Comparison of ENCODE assay signal across 29 cellular contexts in genomic region chr1:57215175-57215574, GRCh38.
A peak's percentile ranks its signal among the peaks of the same experiment; 100 is the strongest.
DNase-seq lines count a peak whose midpoint lies in the region; ATAC-seq lines count a peak whose summit lies in the region.
"Had no signal": no experiment of that assay in that cellular context is flagged by ENCODE, and none has a peak within 500 bp of the region (broad histone marks: within the 10 kb centered on the region; RNA-seq: fewer than 3 reads in every experiment).

No MANE protein-coding gene starts in this region.

- H3K9me3 Mint-ChIP-seq in CD8-positive, alpha-beta memory T cell, result peaks cover 0 to 5% (median 0%) of the 10 kb centered on the region in 5 donors
- H3K9me3 Mint-ChIP-seq: IgD-negative memory B cell, T-cell had no signal

- POLR2A ChIA-PET in CD8-positive, alpha-beta memory T cell (lab: Charles Lee), result interaction anchor here (0.6 kb wide), 1 partner anchor 1212 kb away, joined by 4 read pairs; no protein-coding TSS in a partner anchor

- H3K14ac ChIP-seq in neuronal stem cell (ENCODE audit: low read length), result no peak overlapping the region

- H3K4me1 Mint-ChIP-seq in CD8-positive, alpha-beta memory T cell, result no peaks in the 10 kb centered on the region
- H3K4me1 Mint-ChIP-seq: activated CD4-positive, alpha-beta T cell treated with anti-CD3 and anti-CD28 coated beads, Interleukin-2, amount 10 ng/mL, durations not matched to agents 24 days and 14 days; IgD-negative memory B cell; naive B cell; T-cell had no signal

- H3K36me3 ChIP-seq in iPS-18a (ENCODE audit: control insufficient read depth, low read depth, low read length) (no peaks in the 10 kb centered on the region), neuronal stem cell (replicated peaks in 1 of 2; ENCODE audit: control insufficient read depth in 2 of 2, insufficient read depth in 2 of 2, low read length in 2 of 2) (no peaks in the 10 kb centered on the region)
- no peaks in the 10 kb centered on the region for H3K36me3 ChIP-seq in CD8-positive, alpha-beta memory T cell (ENCODE audit: insufficient read depth, low read length)
- H3K36me3 ChIP-seq: brain microvascular endothelial cell, sigmoid colon, SJSA1, transverse colon had no signal

- no peak overlapping the region for H2BK120ac ChIP-seq in neuronal stem cell (ENCODE audit: low read depth, low read length)

- H2AK5ac ChIP-seq in neuronal stem cell (ENCODE audit: low read depth, low read length), result no peak overlapping the region

- no peak overlapping the region for H3K4ac ChIP-seq in neuronal stem cell (ENCODE audit: low read length)

- no peak overlapping the region for H4K8ac ChIP-seq in neuronal stem cell (ENCODE audit: low read depth, low read length)

- no peak for ATAC-seq in HG02981 (IDR thresholded peaks at IDR 0.05; ENCODE audit: unreplicated experiment)
- ATAC-seq: HCT116, left ventricle myocardium superior, T-cell had no signal

- CTCF ChIA-PET in CD8-positive, alpha-beta memory T cell (lab: Charles Lee), result no interaction called here

- H3K9ac ChIP-seq in iPS-18a (ENCODE audit: low read length) (no peak overlapping the region), neuronal stem cell (ENCODE audit: low read depth, low read length, poor library complexity) (no peak overlapping the region)

- H3K27me3 Mint-ChIP-seq in CD8-positive, alpha-beta memory T cell, result peaks cover 0 to 1% of the 10 kb centered on the region in 2 donors
- H3K27me3 Mint-ChIP-seq: activated CD4-positive, alpha-beta T cell treated with anti-CD3 and anti-CD28 coated beads, Interleukin-2, amount 10 ng/mL, durations not matched to agents 24 days and 14 days; naive B cell; T-cell had no signal

- peak overlapping the region; percentile 74 for H2AFZ ChIP-seq in neuronal stem cell (ENCODE audit: low read length)

- H3K79me1 ChIP-seq in neuronal stem cell (ENCODE audit: low read depth, low read length), result no peaks in the 10 kb centered on the region

- peaks cover 12% of the 10 kb centered on the region for H3K4me1 ChIP-seq in iPS-18a (ENCODE audit: control insufficient read depth, low read depth, low read length)
- peaks cover 15 to 17% of the 10 kb centered on the region in 2 donors for H3K4me1 ChIP-seq in neuronal stem cell (ENCODE audit: control insufficient read depth in 2 of 2, insufficient read depth in 1 of 2, low read depth in 1 of 2, low read length in 2 of 2)
- H3K4me1 ChIP-seq in CD8-positive, alpha-beta memory T cell (ENCODE audit: insufficient read depth, low read length), result no peaks in the 10 kb centered on the region
- H3K4me1 ChIP-seq: Caco-2, SJSA1, transverse colon had no signal

- H3K4me3 Mint-ChIP-seq in CD8-positive, alpha-beta memory T cell, result no peak overlapping the region
- H3K4me3 Mint-ChIP-seq: activated CD4-positive, alpha-beta T cell treated with anti-CD3 and anti-CD28 coated beads, Interleukin-2, amount 10 ng/mL, durations not matched to agents 24 days and 14 days; IgD-negative memory B cell; naive B cell; T-cell had no signal

- no peaks in the 10 kb centered on the region for H3K9me3 ChIP-seq in iPS-18a (ENCODE audit: control insufficient read depth, low read depth, low read length)
- peaks cover 0 to 5% of the 10 kb centered on the region in 2 donors for H3K9me3 ChIP-seq in neuronal stem cell (replicated peaks in 1 of 2; ENCODE audit: control insufficient read depth in 2 of 2, insufficient read depth in 1 of 2, low read depth in 1 of 2, low read length in 2 of 2)
- no peaks in the 10 kb centered on the region for H3K9me3 ChIP-seq in CD8-positive, alpha-beta memory T cell (ENCODE audit: low read length)
- H3K9me3 ChIP-seq: Caco-2, sigmoid colon, SJSA1, transverse colon had no signal

- H3K27me3 ChIP-seq in iPS-18a (ENCODE audit: control insufficient read depth, insufficient read depth, low read length) (no peaks in the 10 kb centered on the region), neuronal stem cell (ENCODE audit: control insufficient read depth in 3 of 3, insufficient read depth in 3 of 3, low read depth in 1 of 3, low read length in 3 of 3) (no peaks in the 10 kb centered on the region)
- no peaks in the 10 kb centered on the region for H3K27me3 ChIP-seq in CD8-positive, alpha-beta memory T cell (ENCODE audit: insufficient read depth, low read length, poor library complexity, severe bottlenecking)
- H3K27me3 ChIP-seq: brain microvascular endothelial cell, sigmoid colon, transverse colon had no signal

- WGBS in neuronal stem cell (ENCODE audit: extremely low coverage in 2 of 2, insufficient read length in 2 of 2, insufficient replicate concordance in 1 of 2), 2 donors, result no CpG with 5 or more reads among the region's 5 CpGs

- H3K18ac ChIP-seq in neuronal stem cell (ENCODE audit: low read length), result no peak overlapping the region

- H2BK5ac ChIP-seq in neuronal stem cell (ENCODE audit: low read length), result no peak overlapping the region

- no peak overlapping the region for H3K27ac Mint-ChIP-seq in CD8-positive, alpha-beta memory T cell
- H3K27ac Mint-ChIP-seq: activated CD4-positive, alpha-beta T cell treated with anti-CD3 and anti-CD28 coated beads, Interleukin-2, amount 10 ng/mL, durations not matched to agents 24 days and 14 days; activated T-helper 2 cell treated with anti-CD3 and anti-CD28 coated beads, Interferon-gamma antibody, Interleukin-2, Interleukin-4, amounts not matched to agents 10 μg/mL and 5 μg/mL and 100 μg/mL, durations not matched to agents 14 hours and 24 hours and 36 hours; IgD-negative memory B cell; naive B cell; T-cell had no signal

- H3K36me3 Mint-ChIP-seq in CD8-positive, alpha-beta memory T cell, result peaks cover 0 to 1% (median 0%) of the 10 kb centered on the region in 3 donors
- H3K36me3 Mint-ChIP-seq: IgD-negative memory B cell, naive B cell, T-cell had no signal

- no peak overlapping the region for H2BK15ac ChIP-seq in neuronal stem cell (ENCODE audit: low read length)

- H3K27ac ChIP-seq in iPS-18a (ENCODE audit: low read length) (no peak overlapping the region), neuronal stem cell (replicated peaks; ENCODE audit: low read length) (peak overlapping the region; percentile 75)
- H3K27ac ChIP-seq in CD8-positive, alpha-beta memory T cell (ENCODE audit: low read depth, low read length), result no peak overlapping the region
- H3K27ac ChIP-seq: brain microvascular endothelial cell, sigmoid colon, SJSA1, transverse colon had no signal

- H3K23ac ChIP-seq in neuronal stem cell (ENCODE audit: low read depth, low read length, poor library complexity), result no peak overlapping the region

- H2BK12ac ChIP-seq in neuronal stem cell (ENCODE audit: low read length), result no peak overlapping the region

- H4K91ac ChIP-seq in neuronal stem cell (ENCODE audit: low read depth, low read length, poor library complexity), result no peak overlapping the region

- H3K4me2 ChIP-seq in neuronal stem cell (ENCODE audit: insufficient read depth, low read length, poor library complexity, severe bottlenecking), result no peak overlapping the region

- H3K4me3 ChIP-seq in iPS-18a (ENCODE audit: low read length), result peak overlapping the region; percentile 3
- H3K4me3 ChIP-seq in neuronal stem cell (ENCODE audit: low read length in 2 of 2), result peak overlapping the region in 1 of 2 donors; percentile 22
- H3K4me3 ChIP-seq in CD8-positive, alpha-beta memory T cell (ENCODE audit: low read length), result no peak overlapping the region
- H3K4me3 ChIP-seq: sigmoid colon, SJSA1, transverse colon had no signal

- DNase-seq in NCI-H2029 (lab: John Stamatoyannopoulos, UW) (peak; percentile 43), NCI-H510A treated with DMSO at 0.1 percent for 48 hours (lab: John Stamatoyannopoulos, UW) (peak; percentile 52), neuronal stem cell (ENCODE audit: low spot score) (no peak), HUDEP-2 (lab: John Stamatoyannopoulos, UW; ENCODE audit: unreplicated experiment in 76 of 76) (no peak)
- DNase-seq in CD8-positive, alpha-beta memory T cell, result no peak
- DNase-seq: activated CD4-positive, alpha-beta T cell treated with anti-CD3 and anti-CD28 coated beads, Interleukin-2, amount 10 ng/mL, durations not matched to agents 24 days and 14 days; activated CD8-positive, alpha-beta memory T cell treated with anti-CD3 and anti-CD28 coated beads for 24 hours; activated naive CD4-positive, alpha-beta T cell treated with anti-CD3 and anti-CD28 coated beads, Interleukin-2, amount 50 U/mL, for 16 hours; activated T-cell treated with anti-CD3 and anti-CD28 coated beads for 4 hours; brain microvascular endothelial cell; C1 segment of cervical spinal cord; Caco-2; DMS79 treated with DMSO at 0.1 percent for 48 hours; GDM1; left ventricle myocardium superior; naive B cell; NCI-H1694; NCI-H345; NCI-H748 treated with DMSO at 0.1 percent for 48 hours; sigmoid colon; stimulated activated CD4-positive, alpha-beta T cell treated with anti-CD3 and anti-CD28 coated beads, Interleukin-4, amount 100 ng/mL, for 24 hours; T-cell; transverse colon had no signal

Comparison
In these comparisons a context has a peak if more than half of its experiments do, and no peak if none do; other contexts are left out.
1. DNase-seq: peak in NCI-H2029 (single experiment) and NCI-H510A treated with DMSO at 0.1 percent for 48 hours (single experiment); none in neuronal stem cell (single experiment), HUDEP-2 (0 of 76) and CD8-positive, alpha-beta memory T cell (0 of 5).